In genomic region chr11:123856444-123856843, GRCh38 we compare ENCODE assay signal across 37 cellular contexts. TPM values are rescaled to one million over a fixed set of nuclear protein-coding genes. Genes with fewer than 3 reads are reported as not detected.
"Had no signal": no experiment of that assay in that cellular context is flagged by ENCODE, and none has a peak within 500 bp of the region (broad histone marks: within the 10 kb centered on the region; RNA-seq: fewer than 3 reads in every experiment).

No MANE protein-coding gene starts in this region.

- DNase-seq: activated CD4-positive, alpha-beta T cell treated with anti-CD3 and anti-CD28 coated beads for 1 hour; activated CD4-positive, alpha-beta T cell treated with anti-CD3 and anti-CD28 coated beads for 48 hours; activated CD4-positive, alpha-beta T cell treated with anti-CD3 and anti-CD28 coated beads, Interleukin-2, amount 50 U/mL, for 4 hours; activated CD4-positive, CD25-positive, alpha-beta regulatory T cell; activated CD8-positive, alpha-beta T cell treated with anti-CD3 and anti-CD28 coated beads for 36 hours; activated gamma-delta T cell; activated naive CD4-positive, alpha-beta T cell treated with Interleukin-2 at 50 U/mL for 16 hours; activated naive CD8-positive, alpha-beta T cell treated with anti-CD3 and anti-CD28 coated beads, Interleukin-2, amount 10 ng/mL, durations not matched to agents 7 days and 5 days; activated T-cell treated with anti-CD3 and anti-CD28 coated beads, Interleukin-2, amount 50 U/mL, for 24 hours; amygdala; caudate nucleus; Kasumi-1; KG1; NCI-H1092 treated with DMSO at 0.1 percent for 48 hours; NCI-H1417; NCI-H146; NCI-H187; NCI-H2029 treated with DMSO at 0.1 percent for 48 hours; NCI-H2107; NCI-H2171; NCI-H510A treated with DMSO at 0.1 percent for 48 hours; NCI-H526 treated with DMSO at 0.1 percent for 48 hours; NCI-H82; NK-92 treated with Interleukin-12 subunit alpha and Interleukin-12 subunit beta, amount 100 ng/mL, for 24 hours; PC-9; SIG-M5; SW 1271; T1000; WERI-Rb-1 had no signal

- H3K27me3 ChIP-seq: ascending aorta had no signal

- H3K27ac ChIP-seq: ascending aorta, PC-9, RWPE1, WERI-Rb-1 had no signal

- H3K4me3 ChIP-seq: ascending aorta, PC-9 had no signal

- H3K4me1 ChIP-seq: ascending aorta had no signal

- H2AFZ ChIP-seq: PC-9 had no signal

- H3K36me3 ChIP-seq: ascending aorta, WERI-Rb-1 had no signal

- H3K4me2 ChIP-seq: PC-9 had no signal

- H3K9me3 ChIP-seq: ascending aorta had no signal

RNA-seq across cellular contexts. Expression of gene TMEM225, which starts 29.0 kb away (rescaled TPM):
- total RNA-seq: activated CD8-positive, alpha-beta memory T cell treated with anti-CD3 and anti-CD28 coated beads for 36 hours; activated CD8-positive, alpha-beta T cell treated with anti-CD3 and anti-CD28 coated beads for 36 hours; activated naive CD8-positive, alpha-beta T cell treated with anti-CD3 and anti-CD28 coated beads, Interleukin-2, amount 10 ng/mL, durations not matched to agents 7 days and 5 days; activated T-helper 2 cell treated with anti-CD3 and anti-CD28 coated beads, Interferon-gamma antibody, Interleukin-2, Interleukin-4, amounts not matched to agents 10 μg/mL and 5 μg/mL and 100 μg/mL, durations not matched to agents 14 hours and 24 hours and 36 hours; ascending aorta; PC-9; Right ventricle myocardium inferior; T-helper 1 cell treated with Interleukin-12 subunit alpha and Interleukin-12 subunit beta and Interleukin-4 antibody, amounts not matched to agents 30 ng/mL and 1 ng/mL, for 36 hours; T-helper 2 cell treated with Interferon-gamma antibody and Interleukin-4, amounts not matched to agents 100 ng/mL and 5 ng/mL, for 36 hours had no signal
- polyA plus RNA-seq: adipose tissue had no signal

RNA-seq across cellular contexts. Expression of gene OR8D4, which starts 45.5 kb away (rescaled TPM):
- total RNA-seq: activated CD8-positive, alpha-beta memory T cell treated with anti-CD3 and anti-CD28 coated beads for 36 hours; activated CD8-positive, alpha-beta T cell treated with anti-CD3 and anti-CD28 coated beads for 36 hours; activated naive CD8-positive, alpha-beta T cell treated with anti-CD3 and anti-CD28 coated beads, Interleukin-2, amount 10 ng/mL, durations not matched to agents 7 days and 5 days; activated T-helper 2 cell treated with anti-CD3 and anti-CD28 coated beads, Interferon-gamma antibody, Interleukin-2, Interleukin-4, amounts not matched to agents 10 μg/mL and 5 μg/mL and 100 μg/mL, durations not matched to agents 14 hours and 24 hours and 36 hours; ascending aorta; PC-9; Right ventricle myocardium inferior; T-helper 1 cell treated with Interleukin-12 subunit alpha and Interleukin-12 subunit beta and Interleukin-4 antibody, amounts not matched to agents 30 ng/mL and 1 ng/mL, for 36 hours; T-helper 2 cell treated with Interferon-gamma antibody and Interleukin-4, amounts not matched to agents 100 ng/mL and 5 ng/mL, for 36 hours had no signal
- polyA plus RNA-seq: adipose tissue had no signal

RNA-seq across cellular contexts. Expression of gene OR6M1, which starts 50.3 kb away (rescaled TPM):
- total RNA-seq: activated CD8-positive, alpha-beta memory T cell treated with anti-CD3 and anti-CD28 coated beads for 36 hours; activated CD8-positive, alpha-beta T cell treated with anti-CD3 and anti-CD28 coated beads for 36 hours; activated naive CD8-positive, alpha-beta T cell treated with anti-CD3 and anti-CD28 coated beads, Interleukin-2, amount 10 ng/mL, durations not matched to agents 7 days and 5 days; activated T-helper 2 cell treated with anti-CD3 and anti-CD28 coated beads, Interferon-gamma antibody, Interleukin-2, Interleukin-4, amounts not matched to agents 10 μg/mL and 5 μg/mL and 100 μg/mL, durations not matched to agents 14 hours and 24 hours and 36 hours; ascending aorta; PC-9; Right ventricle myocardium inferior; T-helper 1 cell treated with Interleukin-12 subunit alpha and Interleukin-12 subunit beta and Interleukin-4 antibody, amounts not matched to agents 30 ng/mL and 1 ng/mL, for 36 hours; T-helper 2 cell treated with Interferon-gamma antibody and Interleukin-4, amounts not matched to agents 100 ng/mL and 5 ng/mL, for 36 hours had no signal
- polyA plus RNA-seq: adipose tissue had no signal
